Comparison of ENCODE assay signal across 18 cellular contexts in genomic region chr9:104836767-104837166, GRCh38.
"Had no signal": no experiment of that assay in that cellular context is flagged by ENCODE, and none has a peak within 500 bp of the region (broad histone marks: within the 10 kb centered on the region; RNA-seq: fewer than 3 reads in every experiment).

No MANE protein-coding gene starts in this region.

- H3K27ac Mint-ChIP-seq: activated CD8-positive, alpha-beta memory T cell treated with anti-CD3 and anti-CD28 coated beads, Interleukin-2, amount 10 ng/mL, durations not matched to agents 7 days and 5 days; activated naive CD8-positive, alpha-beta T cell treated with anti-CD3 and anti-CD28 coated beads for 36 hours had no signal

- H3K36me3 Mint-ChIP-seq: activated CD8-positive, alpha-beta memory T cell treated with anti-CD3 and anti-CD28 coated beads, Interleukin-2, amount 10 ng/mL, durations not matched to agents 7 days and 5 days; activated naive CD8-positive, alpha-beta T cell treated with anti-CD3 and anti-CD28 coated beads for 36 hours had no signal

- H3K27me3 ChIP-seq: breast epithelium, heart right ventricle, sigmoid colon, testis, uterus had no signal

- H3K27ac ChIP-seq: prostate gland, testis, uterus had no signal

- H3K9me3 Mint-ChIP-seq: activated naive CD8-positive, alpha-beta T cell treated with anti-CD3 and anti-CD28 coated beads for 36 hours; activated T-cell treated with anti-CD3 and anti-CD28 coated beads, Interleukin-2, amount 50 U/mL, for 24 hours; naive thymus-derived CD8-positive, alpha-beta T cell had no signal

- H3K4me1 ChIP-seq: breast epithelium, prostate gland, testis, uterus had no signal

- H3K36me3 ChIP-seq: breast epithelium, uterus had no signal

- ATAC-seq: activated CD8-positive, alpha-beta memory T cell treated with anti-CD3 and anti-CD28 coated beads, Interleukin-2, amount 10 ng/mL, durations not matched to agents 7 days and 5 days; naive thymus-derived CD8-positive, alpha-beta T cell had no signal

- H3K9me3 ChIP-seq: breast epithelium, heart right ventricle, prostate gland, sigmoid colon, testis, uterus had no signal

- DNase-seq: activated CD4-positive, alpha-beta T cell treated with anti-CD3 and anti-CD28 coated beads, Interleukin-2, amount 50 U/mL, for 48 hours; activated CD8-positive, alpha-beta memory T cell treated with anti-CD3 and anti-CD28 coated beads, Interleukin-2, amount 10 ng/mL, durations not matched to agents 7 days and 5 days; activated effector memory CD4-positive, alpha-beta T cell treated with anti-CD3 and anti-CD28 coated beads, Interleukin-2, amount 50 U/mL, for 16 hours; activated naive CD8-positive, alpha-beta T cell treated with anti-CD3 and anti-CD28 coated beads for 36 hours; activated T-cell treated with anti-CD3 and anti-CD28 coated beads, Interleukin-2, amount 50 U/mL, for 24 hours; foreskin melanocyte; heart right ventricle; kidney; naive thymus-derived CD8-positive, alpha-beta T cell; sigmoid colon; stimulated activated CD4-positive, alpha-beta T cell treated with anti-CD3 and anti-CD28 coated beads, Interleukin-12 subunit alpha, Interleukin-12 subunit beta, amount 100 ng/mL, for 4 hours; stimulated activated naive CD4-positive, alpha-beta T cell treated with Interleukin-2 at 50 U/mL for 16 hours; T-helper 2 cell; testis; uterus had no signal

- H3K27me3 Mint-ChIP-seq: activated CD8-positive, alpha-beta memory T cell treated with anti-CD3 and anti-CD28 coated beads, Interleukin-2, amount 10 ng/mL, durations not matched to agents 7 days and 5 days; activated naive CD8-positive, alpha-beta T cell treated with anti-CD3 and anti-CD28 coated beads for 36 hours; activated T-cell treated with anti-CD3 and anti-CD28 coated beads, Interleukin-2, amount 50 U/mL, for 24 hours; naive thymus-derived CD8-positive, alpha-beta T cell had no signal

- H3K4me3 Mint-ChIP-seq: activated CD8-positive, alpha-beta memory T cell treated with anti-CD3 and anti-CD28 coated beads, Interleukin-2, amount 10 ng/mL, durations not matched to agents 7 days and 5 days; activated naive CD8-positive, alpha-beta T cell treated with anti-CD3 and anti-CD28 coated beads for 36 hours; activated T-cell treated with anti-CD3 and anti-CD28 coated beads, Interleukin-2, amount 50 U/mL, for 24 hours had no signal

- H3K4me3 ChIP-seq: breast epithelium, heart right ventricle, lung, prostate gland, sigmoid colon, testis, uterus had no signal
